Comparison of ENCODE assay signal across 11 cellular contexts in the genomic region with DNA sequence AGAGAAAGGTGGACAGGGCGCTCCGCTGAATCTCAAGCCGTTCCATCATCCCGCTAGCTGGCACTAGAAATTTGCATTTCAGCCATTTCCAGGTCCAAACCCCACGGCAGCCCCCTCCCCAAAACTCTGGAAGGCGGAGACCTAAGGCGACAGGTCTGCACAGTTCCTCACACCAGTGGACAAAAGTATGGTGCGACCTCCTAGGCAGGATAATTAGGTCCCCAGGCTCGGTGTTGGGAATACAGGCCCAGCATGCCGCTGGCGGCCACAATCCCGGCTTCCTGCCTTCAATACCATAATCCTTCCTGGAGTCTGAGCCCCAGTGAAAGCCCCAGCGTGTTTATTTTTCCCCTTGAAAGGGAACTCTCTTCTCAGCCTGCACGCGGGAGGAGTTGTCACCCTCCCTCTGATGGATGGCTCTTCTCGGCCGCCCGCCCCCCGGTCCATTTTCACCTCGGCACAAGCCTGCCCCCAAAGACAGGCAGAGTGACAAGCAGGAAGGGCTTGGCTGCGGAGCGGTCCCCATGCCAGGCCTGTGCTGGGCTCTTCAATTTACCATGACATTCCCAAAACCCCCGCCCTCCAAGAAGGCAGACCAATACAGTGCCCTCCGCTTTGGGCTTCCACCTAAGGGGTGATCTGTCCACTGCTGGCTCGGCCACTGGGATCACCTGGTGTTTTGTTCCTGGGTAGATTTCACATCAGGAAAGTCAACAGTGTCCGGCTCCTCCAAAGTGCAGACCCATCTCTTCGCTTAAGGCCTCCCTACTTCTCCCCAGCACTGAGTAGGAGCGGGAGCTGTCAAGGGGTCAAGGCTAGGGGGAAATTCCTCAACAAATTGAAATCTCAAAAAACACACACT. TPM values are rescaled to one million over a fixed set of nuclear protein-coding genes. Genes with fewer than 3 reads are reported as not detected.
DNase-seq lines count a peak whose midpoint lies in the region; ATAC-seq and TF ChIP-seq lines count a peak whose summit lies in the region.
"Had no signal": no experiment of that assay in that cellular context is flagged by ENCODE, and none has a peak within 500 bp of the region (broad histone marks: within the 10 kb centered on the region; RNA-seq: fewer than 3 reads in every experiment).

No MANE protein-coding gene starts in this region.

- no peaks in the 10 kb centered on the region for H3K36me3 ChIP-seq in KMS-11 (ENCODE audit: insufficient read depth)
- no peaks in the 10 kb centered on the region for H3K36me3 ChIP-seq in liver (ENCODE audit: control insufficient read depth in 4 of 4, insufficient read depth in 3 of 4, low read depth in 1 of 4, low read length in 3 of 4)
- H3K36me3 ChIP-seq in smooth muscle cell (ENCODE audit: low read depth): no peaks in the 10 kb centered on the region

- H3K9ac ChIP-seq in KMS-11: peak overlapping the region; percentile 31; the same call in 1 of the 2 replicates
- no peak overlapping the region for H3K9ac ChIP-seq in liver (ENCODE audit: low read depth in 1 of 2, low read length in 2 of 2)
- peak overlapping the region; percentile 69 for H3K9ac ChIP-seq in smooth muscle cell (ENCODE audit: low read depth)

- 50% methylated on average over 28 of the region's 28 CpGs for WGBS in liver
- 4% methylated on average over 28 of the region's 28 CpGs for WGBS in smooth muscle cell (ENCODE audit: low lambda C conversion rate)

- H3K27me3 ChIP-seq in KMS-11 (ENCODE audit: insufficient read depth, low read depth) (no peaks in the 10 kb centered on the region), liver (ENCODE audit: control insufficient read depth in 4 of 4, insufficient read depth in 4 of 4, low read length in 3 of 4) (peaks cover 0 to 2% (median 0%) of the 10 kb centered on the region in 4 donors), smooth muscle cell (ENCODE audit: low read depth) (no peaks in the 10 kb centered on the region)

- no peak for ATAC-seq in GM21423 (IDR thresholded peaks at IDR 0.05; ENCODE audit: unreplicated experiment)
- ATAC-seq: activated CD4-positive, CD25-positive, alpha-beta regulatory T cell treated with anti-CD3 and anti-CD28 coated beads, Interleukin-2, amount 50 U/mL, for 24 hours; left colon had no signal

- H3K4me2 ChIP-seq in KMS-11 (peak overlapping the region; percentile 52), smooth muscle cell (peak overlapping the region; percentile 95)

- DNase-seq in smooth muscle cell (lab: John Stamatoyannopoulos, UW; ENCODE audit: unreplicated experiment) (no peak), mucosa of gallbladder (ENCODE audit: low spot score) (no peak), NCI-H1048 (lab: John Stamatoyannopoulos, UW) (no peak)
- no peak for DNase-seq in activated T-cell treated with anti-CD3 and anti-CD28 coated beads, Interleukin-2, amount 50 U/mL, for 1 hour
- DNase-seq: DND-41, left colon had no signal

- H2AFZ ChIP-seq in KMS-11 (ENCODE audit: low read depth) (0 out of 2 replicates have a peak overlapping the region, but pooled peaks have one; percentile 79), smooth muscle cell (ENCODE audit: low read depth) (peak overlapping the region; percentile 64)

- no peak for TF ChIP-seq RAD21 in liver (IDR thresholded peaks at IDR 0.05)

- H3K9me3 ChIP-seq in liver (ENCODE audit: control insufficient read depth in 4 of 4, low read length in 3 of 4): no peaks in the 10 kb centered on the region
- no peaks in the 10 kb centered on the region for H3K9me3 ChIP-seq in smooth muscle cell (replicated peaks; ENCODE audit: low read depth)

- TF ChIP-seq CTCF in KMS-11 (conservative IDR thresholded peaks at IDR 0.05; ENCODE audit: low read depth, low read length): no peak
- no peak for TF ChIP-seq CTCF in liver (IDR thresholded peaks at IDR 0.05; ENCODE audit: low read depth, low read length, missing input control)
- no peak for TF ChIP-seq CTCF in smooth muscle cell (IDR thresholded peaks at IDR 0.05; ENCODE audit: borderline replicate concordance, insufficient read depth, poor library complexity, severe bottlenecking)

- H3K27ac ChIP-seq in KMS-11 (no peak overlapping the region; the same call in 1 of the 2 replicates), cingulate gyrus (ENCODE audit: low read depth, low read length) (peak overlapping the region; percentile 95), liver (ENCODE audit: low read depth in 1 of 2, low read length in 2 of 2) (peak overlapping the region; percentile 39 to 51), smooth muscle cell (ENCODE audit: low read depth) (peak overlapping the region; percentile 82)

- H4K20me1 ChIP-seq in KMS-11 (ENCODE audit: insufficient read depth) (no peaks in the 10 kb centered on the region), smooth muscle cell (ENCODE audit: low read depth) (peaks cover 68% of the 10 kb centered on the region)

- peaks cover 67% of the 10 kb centered on the region for H3K79me2 ChIP-seq in KMS-11 (ENCODE audit: insufficient read depth, low read depth)
- H3K79me2 ChIP-seq in smooth muscle cell (ENCODE audit: low read depth): peaks cover 70% of the 10 kb centered on the region

- H3K4me1 ChIP-seq in KMS-11 (ENCODE audit: low read depth, poor library complexity, severe bottlenecking) (peaks cover 83% of the 10 kb centered on the region), liver (ENCODE audit: control insufficient read depth in 4 of 4, insufficient read depth in 4 of 4, low read length in 3 of 4) (peaks cover 8 to 42% (median 27%) of the 10 kb centered on the region in 4 donors), smooth muscle cell (ENCODE audit: low read depth) (peaks cover 57% of the 10 kb centered on the region)

- H3F3A ChIP-seq in smooth muscle cell (ENCODE audit: low read depth): peaks cover 11% of the 10 kb centered on the region

- H3K4me3 ChIP-seq in KMS-11 (IDR thresholded peaks at IDR 0.05; ENCODE audit: insufficient read depth, low read depth, low read length) (no peak overlapping the region), liver (ENCODE audit: low read depth in 1 of 3, low read length in 3 of 3) (peak overlapping the region in 2 of 3 donors; percentile 28 to 65), smooth muscle cell (peak overlapping the region; percentile 90)

TF ChIP-seq in liver, 16 proteins besides CTCF, POLR2A, EP300 and RAD21:
- TF ChIP-seq YY1 (IDR thresholded peaks at IDR 0.05) (no peak), NR2F2 (IDR thresholded peaks at IDR 0.05) (no peak), EGR1 (IDR thresholded peaks at IDR 0.05; ENCODE audit: low read depth in 2 of 2) (no peak), TAF1 (conservative IDR thresholded peaks at IDR 0.05) (no peak), FOXA1 (IDR thresholded peaks at IDR 0.05) (no peak)
- TF ChIP-seq, protein P1, sequence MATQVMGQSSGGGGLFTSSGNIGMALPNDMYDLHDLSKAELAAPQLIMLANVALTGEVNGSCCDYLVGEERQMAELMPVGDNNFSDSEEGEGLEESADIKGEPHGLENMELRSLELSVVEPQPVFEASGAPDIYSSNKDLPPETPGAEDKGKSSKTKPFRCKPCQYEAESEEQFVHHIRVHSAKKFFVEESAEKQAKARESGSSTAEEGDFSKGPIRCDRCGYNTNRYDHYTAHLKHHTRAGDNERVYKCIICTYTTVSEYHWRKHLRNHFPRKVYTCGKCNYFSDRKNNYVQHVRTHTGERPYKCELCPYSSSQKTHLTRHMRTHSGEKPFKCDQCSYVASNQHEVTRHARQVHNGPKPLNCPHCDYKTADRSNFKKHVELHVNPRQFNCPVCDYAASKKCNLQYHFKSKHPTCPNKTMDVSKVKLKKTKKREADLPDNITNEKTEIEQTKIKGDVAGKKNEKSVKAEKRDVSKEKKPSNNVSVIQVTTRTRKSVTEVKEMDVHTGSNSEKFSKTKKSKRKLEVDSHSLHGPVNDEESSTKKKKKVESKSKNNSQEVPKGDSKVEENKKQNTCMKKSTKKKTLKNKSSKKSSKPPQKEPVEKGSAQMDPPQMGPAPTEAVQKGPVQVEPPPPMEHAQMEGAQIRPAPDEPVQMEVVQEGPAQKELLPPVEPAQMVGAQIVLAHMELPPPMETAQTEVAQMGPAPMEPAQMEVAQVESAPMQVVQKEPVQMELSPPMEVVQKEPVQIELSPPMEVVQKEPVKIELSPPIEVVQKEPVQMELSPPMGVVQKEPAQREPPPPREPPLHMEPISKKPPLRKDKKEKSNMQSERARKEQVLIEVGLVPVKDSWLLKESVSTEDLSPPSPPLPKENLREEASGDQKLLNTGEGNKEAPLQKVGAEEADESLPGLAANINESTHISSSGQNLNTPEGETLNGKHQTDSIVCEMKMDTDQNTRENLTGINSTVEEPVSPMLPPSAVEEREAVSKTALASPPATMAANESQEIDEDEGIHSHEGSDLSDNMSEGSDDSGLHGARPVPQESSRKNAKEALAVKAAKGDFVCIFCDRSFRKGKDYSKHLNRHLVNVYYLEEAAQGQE (IDR thresholded peaks at IDR 0.05): no peak
- TF ChIP-seq, protein P2, sequence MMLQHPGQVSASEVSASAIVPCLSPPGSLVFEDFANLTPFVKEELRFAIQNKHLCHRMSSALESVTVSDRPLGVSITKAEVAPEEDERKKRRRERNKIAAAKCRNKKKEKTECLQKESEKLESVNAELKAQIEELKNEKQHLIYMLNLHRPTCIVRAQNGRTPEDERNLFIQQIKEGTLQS (IDR thresholded peaks at IDR 0.05): no peak
TF ChIP-seq in liver: peak in this region for 0.

RNA-seq across cellular contexts. Expression of a gene that starts 2.2 kb away (rescaled TPM):
- 10 to 100 TPM; 50.6 to 69.9 TPM for total RNA-seq in liver
- 10 to 100 TPM; 11.4 to 13.2 TPM for polyA plus RNA-seq in liver
- 85.9 and 115 TPM in 2 replicates for total RNA-seq in smooth muscle cell
- 82.7 and 103 TPM in 2 replicates for polyA plus RNA-seq in smooth muscle cell
- 135 TPM for total RNA-seq in mucosa of gallbladder

Comparison
In these comparisons a context has a peak if more than half of its experiments do, and no peak if none do; other contexts are left out.
1. H3K9ac ChIP-seq: peak in KMS-11 (single experiment) and smooth muscle cell (single experiment); none in liver (0 of 2).